In the genomic region with DNA sequence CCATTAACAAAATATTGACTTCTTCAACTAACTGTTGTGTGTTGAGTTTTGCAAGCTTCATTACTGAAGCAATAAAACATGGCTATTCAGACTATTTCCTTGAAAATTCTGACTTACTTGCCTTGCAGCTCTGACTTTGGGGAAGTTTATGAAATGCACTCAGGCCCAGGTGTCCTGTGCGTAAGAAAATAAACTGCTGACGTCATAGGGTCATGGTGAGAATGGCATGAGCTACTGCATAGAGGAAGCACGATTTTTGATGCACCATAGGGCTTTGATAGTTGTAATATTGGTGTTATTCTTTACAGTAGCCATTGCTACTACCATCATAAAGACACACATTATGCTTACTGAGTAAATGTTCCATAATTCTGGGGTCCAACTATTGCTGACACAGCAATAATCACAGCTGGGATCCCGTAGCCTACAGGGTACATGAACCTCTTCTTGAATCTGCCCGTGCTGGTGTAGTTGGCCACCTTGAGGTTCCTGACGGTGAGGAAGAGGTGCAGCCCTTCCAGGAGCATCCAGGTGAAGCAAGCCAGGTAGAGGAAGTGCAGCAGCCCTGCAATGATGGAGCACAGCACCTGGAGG, we compare ENCODE assay signal across 21 cellular contexts. TPM values are rescaled to one million over a fixed set of nuclear protein-coding genes. Genes with fewer than 3 reads are reported as not detected.
DNase-seq lines count a peak whose midpoint lies in the region; ATAC-seq lines count a peak whose summit lies in the region.
"Had no signal": no experiment of that assay in that cellular context is flagged by ENCODE, and none has a peak within 500 bp of the region (broad histone marks: within the 10 kb centered on the region; RNA-seq: fewer than 3 reads in every experiment).

No MANE protein-coding gene starts in this region.

- peaks cover 3% of the 10 kb centered on the region for H3K4me1 Mint-ChIP-seq in memory B cell
- H3K4me1 Mint-ChIP-seq: GM23338 had no signal

- ATAC-seq in memory B cell (ENCODE audit: low read depth) (peak; percentile 81), HG03457 (IDR thresholded peaks at IDR 0.05; ENCODE audit: unreplicated experiment) (no peak)
- ATAC-seq: CD8-positive, alpha-beta T cell; GM23338 had no signal

- H3K36me3 Mint-ChIP-seq in memory B cell, result no peaks in the 10 kb centered on the region
- H3K36me3 Mint-ChIP-seq: CD8-positive, alpha-beta T cell had no signal

- H3K4me3 Mint-ChIP-seq in memory B cell, result no peak overlapping the region
- H3K4me3 Mint-ChIP-seq: CD8-positive, alpha-beta T cell; GM23338 had no signal

- H3K9me3 Mint-ChIP-seq in memory B cell, result peaks cover 2% of the 10 kb centered on the region
- H3K9me3 Mint-ChIP-seq: CD8-positive, alpha-beta T cell had no signal

- H3K27me3 Mint-ChIP-seq in memory B cell, result peaks cover 10% of the 10 kb centered on the region

- DNase-seq in CD1c-positive myeloid dendritic cell (ENCODE audit: extremely low spot score) (peak; percentile 61), KBM-7 (peak; percentile 18), NAMALWA (ENCODE audit: low spot score) (peak; percentile 48), memory B cell (ENCODE audit: low spot score in 2 of 2) (no peak), NCI-H2196 treated with DMSO at 0.1 percent for 48 hours (lab: John Stamatoyannopoulos, UW; ENCODE audit: unreplicated experiment) (no peak), occipital lobe (lab: John Stamatoyannopoulos, UW) (no peak), NCI-H526 treated with DMSO at 0.1 percent for 48 hours (lab: John Stamatoyannopoulos, UW) (no peak)
- DNase-seq: Caco-2, DMS79 treated with DMSO at 0.1 percent for 48 hours, GF-D8, KG1, NCI-H2029, NCI-H2227 treated with DMSO at 0.1 percent for 48 hours, NCI-H69, Right ventricle myocardium superior had no signal

- in situ Hi-C loops in KBM-7 (cut with MboI; ENCODE audit: low pct_unique_long_range_greater_than_20kb, low sequenced_read_pairs), result no loop called here

- H3K27ac Mint-ChIP-seq in memory B cell, result no peak overlapping the region
- H3K27ac Mint-ChIP-seq: CD8-positive, alpha-beta T cell; GM23338 had no signal

RNA-seq across cellular contexts. Expression of a gene that starts 57.9 kb away (rescaled TPM):
- not detected for total RNA-seq in occipital lobe
- total RNA-seq: Caco-2; CD8-positive, alpha-beta T cell; GM23338; NCI-H460; Right ventricle myocardium superior; SJSA1; T-helper 2 cell treated with Interferon-gamma antibody and Interleukin-4, amounts not matched to agents 100 ng/mL and 5 ng/mL, for 36 hours had no signal

Comparison
In these comparisons a context has a peak if more than half of its experiments do, and no peak if none do; other contexts are left out.
1. DNase-seq: peak in CD1c-positive myeloid dendritic cell (single experiment), KBM-7 (single experiment) and NAMALWA (single experiment); none in memory B cell (0 of 2), NCI-H2196 treated with DMSO at 0.1 percent for 48 hours (single experiment), occipital lobe (single experiment) and NCI-H526 treated with DMSO at 0.1 percent for 48 hours (single experiment).